Comparison of ENCODE assay signal across 1 cellular context in genomic region chr1:85049735-85050166, GRCh38.
A peak's percentile ranks its signal among the peaks of the same experiment; 100 is the strongest.
TF ChIP-seq lines count a peak whose summit lies in the region.

No MANE protein-coding gene starts in this region.

TF ChIP-seq in endothelial cell of umbilical vein, 7 proteins besides CTCF, POLR2A, EP300 and RAD21:
- TF ChIP-seq EZH2 (IDR thresholded peaks at IDR 0.05; ENCODE audit: borderline replicate concordance, low read depth, low read length, severe bottlenecking) = peak; percentile 62
- TF ChIP-seq GATA2 (IDR thresholded peaks at IDR 0.05; ENCODE audit: insufficient read depth, insufficient read length, low read depth, low read length) = no peak
